1 cellular context compared by ENCODE assay signal in the genomic region with DNA sequence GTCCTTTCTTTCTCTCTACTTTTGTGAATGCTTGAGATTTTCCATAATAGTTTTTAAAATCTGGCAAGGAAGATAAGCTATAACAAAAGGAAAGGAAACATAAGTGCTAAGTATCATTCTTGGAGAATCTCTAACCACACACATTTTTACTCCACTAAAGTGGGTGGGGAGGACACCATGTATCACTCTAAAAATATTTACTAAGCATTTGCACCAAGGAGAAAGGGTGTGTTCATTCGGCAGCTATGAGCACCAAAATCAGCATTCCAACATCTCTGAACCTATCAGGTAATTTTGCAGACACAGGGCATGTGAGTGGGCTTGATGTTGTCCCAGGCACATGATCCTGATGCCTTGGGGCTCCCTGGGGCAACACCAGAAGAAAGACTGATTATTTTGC.
TF ChIP-seq lines count a peak whose summit lies in the region.

No MANE protein-coding gene starts in this region.

TF ChIP-seq in HepG2, 621 proteins besides CTCF, POLR2A, EP300 and RAD21:
- TF ChIP-seq ATF7 (IDR thresholded peaks at IDR 0.05) (no peak), ATF7 (CRISPR knock-in tag; IDR thresholded peaks at IDR 0.05) (no peak), USF2 (IDR thresholded peaks at IDR 0.05; ENCODE audit: low read depth, low read length) (no peak), USF2 (CRISPR knock-in tag; IDR thresholded peaks at IDR 0.05; ENCODE audit: borderline replicate concordance) (no peak), FOXM1 (CRISPR knock-in tag; IDR thresholded peaks at IDR 0.05) (no peak), ZNF33A (CRISPR knock-in tag; IDR thresholded peaks at IDR 0.05; ENCODE audit: borderline replicate concordance) (no peak), ETV5 (CRISPR knock-in tag; IDR thresholded peaks at IDR 0.05; ENCODE audit: borderline replicate concordance) (no peak), BRD4 (CRISPR knock-in tag; IDR thresholded peaks at IDR 0.05) (no peak), RBM39 (IDR thresholded peaks at IDR 0.05; ENCODE audit: low read depth, low read length, poor library complexity, severe bottlenecking) (no peak), FOXC1 (CRISPR knock-in tag; IDR thresholded peaks at IDR 0.05; ENCODE audit: borderline replicate concordance) (no peak), ZNF773 (CRISPR knock-in tag; IDR thresholded peaks at IDR 0.05; ENCODE audit: borderline replicate concordance) (no peak), ZNF260 (CRISPR knock-in tag; IDR thresholded peaks at IDR 0.05; ENCODE audit: borderline replicate concordance, low read depth) (no peak), BCLAF1 (IDR thresholded peaks at IDR 0.05) (no peak), ZBTB8A (CRISPR knock-in tag; IDR thresholded peaks at IDR 0.05; ENCODE audit: borderline replicate concordance, low read depth) (no peak)
- TF ChIP-seq, protein P1, sequence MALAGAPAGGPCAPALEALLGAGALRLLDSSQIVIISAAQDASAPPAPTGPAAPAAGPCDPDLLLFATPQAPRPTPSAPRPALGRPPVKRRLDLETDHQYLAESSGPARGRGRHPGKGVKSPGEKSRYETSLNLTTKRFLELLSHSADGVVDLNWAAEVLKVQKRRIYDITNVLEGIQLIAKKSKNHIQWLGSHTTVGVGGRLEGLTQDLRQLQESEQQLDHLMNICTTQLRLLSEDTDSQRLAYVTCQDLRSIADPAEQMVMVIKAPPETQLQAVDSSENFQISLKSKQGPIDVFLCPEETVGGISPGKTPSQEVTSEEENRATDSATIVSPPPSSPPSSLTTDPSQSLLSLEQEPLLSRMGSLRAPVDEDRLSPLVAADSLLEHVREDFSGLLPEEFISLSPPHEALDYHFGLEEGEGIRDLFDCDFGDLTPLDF (CRISPR knock-in tag; IDR thresholded peaks at IDR 0.05), result no peak
- TF ChIP-seq, protein P2, sequence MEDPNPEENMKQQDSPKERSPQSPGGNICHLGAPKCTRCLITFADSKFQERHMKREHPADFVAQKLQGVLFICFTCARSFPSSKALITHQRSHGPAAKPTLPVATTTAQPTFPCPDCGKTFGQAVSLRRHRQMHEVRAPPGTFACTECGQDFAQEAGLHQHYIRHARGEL (CRISPR knock-in tag; IDR thresholded peaks at IDR 0.05), result no peak
- TF ChIP-seq, protein P3, sequence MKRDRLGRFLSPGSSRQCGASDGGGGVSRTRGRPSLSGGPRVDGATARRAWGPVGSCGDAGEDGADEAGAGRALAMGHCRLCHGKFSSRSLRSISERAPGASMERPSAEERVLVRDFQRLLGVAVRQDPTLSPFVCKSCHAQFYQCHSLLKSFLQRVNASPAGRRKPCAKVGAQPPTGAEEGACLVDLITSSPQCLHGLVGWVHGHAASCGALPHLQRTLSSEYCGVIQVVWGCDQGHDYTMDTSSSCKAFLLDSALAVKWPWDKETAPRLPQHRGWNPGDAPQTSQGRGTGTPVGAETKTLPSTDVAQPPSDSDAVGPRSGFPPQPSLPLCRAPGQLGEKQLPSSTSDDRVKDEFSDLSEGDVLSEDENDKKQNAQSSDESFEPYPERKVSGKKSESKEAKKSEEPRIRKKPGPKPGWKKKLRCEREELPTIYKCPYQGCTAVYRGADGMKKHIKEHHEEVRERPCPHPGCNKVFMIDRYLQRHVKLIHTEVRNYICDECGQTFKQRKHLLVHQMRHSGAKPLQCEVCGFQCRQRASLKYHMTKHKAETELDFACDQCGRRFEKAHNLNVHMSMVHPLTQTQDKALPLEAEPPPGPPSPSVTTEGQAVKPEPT (CRISPR knock-in tag; IDR thresholded peaks at IDR 0.05; ENCODE audit: low read depth), result no peak
TF ChIP-seq in HepG2: peak in this region for 0.
